8 cellular contexts compared by ENCODE assay signal in the genomic region with DNA sequence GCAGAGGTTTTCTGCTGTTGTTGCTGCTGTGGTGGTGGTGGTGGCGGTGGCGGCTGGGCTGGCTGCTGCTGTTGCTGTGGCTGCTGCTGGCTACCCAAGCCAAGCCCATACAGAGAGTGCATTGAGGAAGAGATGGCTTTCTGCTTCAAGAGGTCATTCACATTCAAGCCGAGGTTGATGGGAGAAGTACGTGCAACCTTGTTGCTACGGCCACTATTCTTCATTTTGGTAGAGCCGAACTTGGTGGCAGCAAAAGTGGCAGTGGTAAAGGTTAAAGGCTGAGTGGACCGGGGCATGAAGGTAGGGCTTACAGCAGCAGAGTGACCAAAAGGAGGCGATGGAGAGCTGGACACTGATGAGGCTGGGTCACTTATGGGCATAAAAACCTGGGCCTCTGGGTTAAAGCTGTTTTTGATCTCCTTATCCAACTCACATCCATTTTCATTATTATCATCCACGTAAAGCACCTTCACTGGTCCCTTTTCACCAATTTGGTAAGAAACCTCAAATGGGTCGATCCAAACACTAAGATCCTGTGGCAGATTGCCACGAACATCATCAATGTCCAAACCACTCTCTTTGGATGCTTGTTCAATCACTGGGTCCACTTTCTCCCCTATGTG. TPM values are rescaled to one million over a fixed set of nuclear protein-coding genes. Genes with fewer than 3 reads are reported as not detected.
DNase-seq lines count a peak whose midpoint lies in the region; ATAC-seq and TF ChIP-seq lines count a peak whose summit lies in the region.

No MANE protein-coding gene starts in this region.

- H3K27me3 ChIP-seq in CD4-positive, alpha-beta memory T cell (ENCODE audit: insufficient read depth, low read length) = no peaks in the 10 kb centered on the region

- DNase-seq in CD4-positive, alpha-beta memory T cell = peak in 3 of 5 donors; percentile 15 to 54 (median 17)
- DNase-seq in HT-29 (ENCODE audit: low spot score) (peak; percentile 73), fibroblast of pulmonary artery (ENCODE audit: low read depth) (peak; percentile 54), osteocyte (ENCODE audit: extremely low spot score, unreplicated experiment) (peak; percentile 70), NCI-H187 (lab: John Stamatoyannopoulos, UW) (no peak)
- DNase-seq in activated CD4-positive, alpha-beta T cell treated with anti-CD3 and anti-CD28 coated beads, Interleukin-2, amount 50 U/mL, for 1 hour = peak; percentile 23

- peak overlapping the region; percentile 97 to 100 (median 98) for H3K4me3 Mint-ChIP-seq in CD4-positive, alpha-beta memory T cell
- peak overlapping the region; percentile 44 for H3K4me3 Mint-ChIP-seq in osteocyte (ENCODE audit: unreplicated experiment)

- intact Hi-C loops in CD4-positive, alpha-beta memory T cell (cut with micrococcal nuclease) = loop anchor here (1.0 kb wide), 1 partner anchor 87 kb away; no protein-coding TSS in a partner anchor

- no peak for ATAC-seq in HG02938 (IDR thresholded peaks at IDR 0.05; ENCODE audit: unreplicated experiment)
- ATAC-seq in HG03521 (IDR thresholded peaks at IDR 0.05; ENCODE audit: unreplicated experiment) = no peak

- H3K4me3 ChIP-seq in CD4-positive, alpha-beta memory T cell (ENCODE audit: low read length in 2 of 2) = peak overlapping the region in 1 of 2 donors; percentile 5
- H3K4me3 ChIP-seq in fibroblast of pulmonary artery (replicated peaks; ENCODE audit: low read depth, low read length) = no peak overlapping the region

- CTCF ChIA-PET in CD4-positive, alpha-beta memory T cell (lab: Charles Lee; ENCODE audit: partially characterized antibody) = interaction anchor here (0.6 to 9.4 kb wide), 13 partner anchors 8 to 384 kb away, joined by 3 to 102 read pairs (median 6); no protein-coding TSS in a partner anchor

- peaks cover 0 to 2% (median 0%) of the 10 kb centered on the region in 8 donors for H3K9me3 Mint-ChIP-seq in CD4-positive, alpha-beta memory T cell
- no peaks in the 10 kb centered on the region for H3K9me3 Mint-ChIP-seq in osteocyte (ENCODE audit: unreplicated experiment)

- POLR2A ChIA-PET in CD4-positive, alpha-beta memory T cell (lab: Charles Lee; ENCODE audit: partially characterized antibody) = interaction anchor here (0.6 to 13.4 kb wide), 8 partner anchors 9 to 290 kb away, joined by 3 to 688 read pairs (median 4); a partner anchor contains a TSS

- peaks cover 30 to 63% (median 41%) of the 10 kb centered on the region in 4 donors for H3K4me1 Mint-ChIP-seq in CD4-positive, alpha-beta memory T cell
- H3K4me1 Mint-ChIP-seq in osteocyte (ENCODE audit: unreplicated experiment) = peaks cover 30% of the 10 kb centered on the region

- peaks cover 12% of the 10 kb centered on the region for H3K36me3 ChIP-seq in CD4-positive, alpha-beta memory T cell (ENCODE audit: insufficient read depth, low read length)

- peak overlapping the region; percentile 56 to 99 (median 84) for H3K27ac Mint-ChIP-seq in CD4-positive, alpha-beta memory T cell
- no peak overlapping the region for H3K27ac Mint-ChIP-seq in osteocyte (ENCODE audit: unreplicated experiment)

- H3K36me3 Mint-ChIP-seq in CD4-positive, alpha-beta memory T cell = peaks cover 26 to 41% of the 10 kb centered on the region in 2 donors
- H3K36me3 Mint-ChIP-seq in osteocyte (ENCODE audit: unreplicated experiment) = peaks cover 14% of the 10 kb centered on the region

- peaks cover 44% of the 10 kb centered on the region for H3K4me1 ChIP-seq in CD4-positive, alpha-beta memory T cell (ENCODE audit: insufficient read depth, low read length)

- H3K27ac ChIP-seq in CD4-positive, alpha-beta memory T cell (ENCODE audit: low read depth, low read length) = no peak overlapping the region

- H3K27me3 Mint-ChIP-seq in CD4-positive, alpha-beta memory T cell = no peaks in the 10 kb centered on the region
- H3K27me3 Mint-ChIP-seq in osteocyte (ENCODE audit: unreplicated experiment) = no peaks in the 10 kb centered on the region

- H3K9me3 ChIP-seq in CD4-positive, alpha-beta memory T cell (ENCODE audit: control insufficient read depth in 1 of 2, low read length in 2 of 2) = no peaks in the 10 kb centered on the region

- TF ChIP-seq CTCF in fibroblast of pulmonary artery (IDR thresholded peaks at IDR 0.05; ENCODE audit: low read length, missing control alignments) (peak; percentile 69), osteocyte (IDR thresholded peaks at IDR 0.05) (peak; percentile 55)

RNA-seq across cellular contexts. Expression of a gene that starts 2.8 kb away (rescaled TPM):
- total RNA-seq in CD4-positive, alpha-beta memory T cell = 100 to 1,000 TPM in 1 of 2 experiments, 10 to 100 TPM in 1; 93.7 to 104 TPM
- 100 to 1,000 TPM in 1 of 2 donors, 10 to 100 TPM in 1; 74.3 to 102 TPM for polyA plus RNA-seq in CD4-positive, alpha-beta memory T cell
- 33.8 and 43.0 TPM in 2 replicates for total RNA-seq in HT-29 (2014; rRNA removed; shearing (Covaris generic))
- total RNA-seq in osteocyte = 34.2 and 40.1 TPM in 2 replicates

RNA-seq across cellular contexts. Expression of a gene that starts 27.9 kb away (rescaled TPM):
- total RNA-seq in CD4-positive, alpha-beta memory T cell = not detected
- polyA plus RNA-seq in CD4-positive, alpha-beta memory T cell = not detected
- total RNA-seq in HT-29 (2014; rRNA removed; shearing (Covaris generic)) = 0.05 TPM in 1 of 2 replicates, not detected in the other
- total RNA-seq in osteocyte = not detected in 2 replicates

Comparison
In these comparisons a context has a peak if more than half of its experiments do, and no peak if none do; other contexts are left out.
1. DNase-seq: peak in CD4-positive, alpha-beta memory T cell (3 of 5), HT-29 (single experiment), activated CD4-positive, alpha-beta T cell treated with anti-CD3 and anti-CD28 coated beads, Interleukin-2, amount 50 U/mL, for 1 hour (single experiment), fibroblast of pulmonary artery (single experiment) and osteocyte (single experiment); none in NCI-H187 (0 of 2).